Comparison of ENCODE assay signal across 31 cellular contexts in the genomic region with DNA sequence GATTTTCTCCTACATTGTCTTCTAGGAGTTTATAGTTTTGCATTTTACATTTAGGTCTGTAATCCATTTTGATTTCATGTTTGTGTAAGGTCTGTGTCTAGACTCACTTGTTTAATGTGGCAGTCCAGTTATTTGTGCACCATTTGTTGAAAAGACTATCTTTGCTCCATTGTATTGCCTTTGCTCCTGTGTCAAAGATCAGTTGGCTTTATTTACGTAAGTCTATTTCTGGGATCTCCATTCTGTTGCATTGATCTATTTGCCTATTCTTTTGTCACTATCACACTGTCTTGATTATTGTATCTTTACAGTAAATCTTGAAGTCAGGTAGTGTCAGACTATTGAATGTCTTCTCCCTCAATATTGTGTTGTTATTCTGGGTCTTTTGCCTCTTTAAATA.
"Had no signal": no experiment of that assay in that cellular context is flagged by ENCODE, and none has a peak within 500 bp of the region (broad histone marks: within the 10 kb centered on the region; RNA-seq: fewer than 3 reads in every experiment).

No MANE protein-coding gene starts in this region.

- H3K27ac Mint-ChIP-seq: naive thymus-derived CD8-positive, alpha-beta T cell; nephron; neural progenitor cell; progenitor cell of endocrine pancreas; stimulated activated memory B cell treated with anti-CD40 and anti-IgM and Interleukin-4, amounts not matched to agents 10 μg/mL and 1 μg/mL and 100 μg/mL, for 72 hours; stimulated activated naive CD8-positive, alpha-beta T cell treated with anti-CD3 and anti-CD28 coated beads, Interleukin-15, amount 100 ng/mL, for 72 hours; type B pancreatic cell had no signal

- H3K4me3 Mint-ChIP-seq: naive thymus-derived CD8-positive, alpha-beta T cell; nephron; neural progenitor cell; stimulated activated memory B cell treated with anti-CD40 and anti-IgM and Interleukin-4, amounts not matched to agents 10 μg/mL and 1 μg/mL and 100 μg/mL, for 72 hours; stimulated activated naive CD8-positive, alpha-beta T cell treated with anti-CD3 and anti-CD28 coated beads, Interleukin-15, amount 100 ng/mL, for 72 hours; type B pancreatic cell had no signal

- H3K4me1 ChIP-seq: neural progenitor cell, psoas muscle, spleen, suprapubic skin, testis, tibial artery, transverse colon, upper lobe of right lung had no signal

- H3K4me2 ChIP-seq: neural progenitor cell, smooth muscle cell had no signal

- H2AFZ ChIP-seq: neural progenitor cell, parathyroid adenoma had no signal

- H3K9me3 Mint-ChIP-seq: neural progenitor cell; stimulated activated naive CD8-positive, alpha-beta T cell treated with anti-CD3 and anti-CD28 coated beads, Interleukin-15, amount 100 ng/mL, for 72 hours; type B pancreatic cell had no signal

- H3K4me1 Mint-ChIP-seq: nephron; neural progenitor cell; stimulated activated memory B cell treated with anti-CD40 and anti-IgM and Interleukin-4, amounts not matched to agents 10 μg/mL and 1 μg/mL and 100 μg/mL, for 72 hours; stimulated activated naive CD8-positive, alpha-beta T cell treated with anti-CD3 and anti-CD28 coated beads, Interleukin-15, amount 100 ng/mL, for 72 hours had no signal

- H3K9me3 ChIP-seq: ovary, psoas muscle, suprapubic skin, testis, tibial artery, transverse colon, upper lobe of right lung, uterus had no signal

- ATAC-seq: naive thymus-derived CD8-positive, alpha-beta T cell; psoas muscle; right cardiac atrium; sciatic nerve; stimulated activated memory B cell treated with anti-CD40 and anti-IgM and Interleukin-4, amounts not matched to agents 10 μg/mL and 1 μg/mL and 100 μg/mL, for 72 hours; stimulated activated naive CD8-positive, alpha-beta T cell treated with anti-CD3 and anti-CD28 coated beads, Interleukin-15, amount 100 ng/mL, for 72 hours; stimulated activated naive CD8-positive, alpha-beta T cell treated with anti-CD3 and anti-CD28 coated beads, Interleukin-15, Interleukin-2, amounts not matched to agents 100 U/mL and 50 U/mL, for 24 hours; upper lobe of right lung had no signal

- H3K36me3 ChIP-seq: neural progenitor cell, ovary, spleen, suprapubic skin, tibial artery, transverse colon, upper lobe of right lung had no signal

- H3K4me3 ChIP-seq: neural progenitor cell, ovary, psoas muscle, skin epidermis, smooth muscle cell, spleen, suprapubic skin, testis, tibial artery, transverse colon, upper lobe of right lung, uterus had no signal

- H3K79me2 ChIP-seq: parathyroid adenoma had no signal

- H3K27ac ChIP-seq: neural progenitor cell, ovary, parathyroid adenoma, psoas muscle, skin epidermis, spleen, suprapubic skin, testis, tibial artery, transverse colon, upper lobe of right lung, uterus had no signal

- H3K36me3 Mint-ChIP-seq: naive thymus-derived CD8-positive, alpha-beta T cell; neural progenitor cell; stimulated activated memory B cell treated with anti-CD40 and anti-IgM and Interleukin-4, amounts not matched to agents 10 μg/mL and 1 μg/mL and 100 μg/mL, for 72 hours; type B pancreatic cell had no signal

- H3K27me3 ChIP-seq: neural progenitor cell, ovary, spleen, suprapubic skin, testis, tibial artery, transverse colon, upper lobe of right lung, uterus had no signal

- H3K9ac ChIP-seq: neural progenitor cell, parathyroid adenoma had no signal

- H3K27me3 Mint-ChIP-seq: progenitor cell of endocrine pancreas, type B pancreatic cell had no signal

- DNase-seq: naive thymus-derived CD8-positive, alpha-beta T cell; occipital lobe; ovary; posterior cingulate gyrus; psoas muscle; right cardiac atrium; spleen; stimulated activated CD4-positive, alpha-beta T cell treated with anti-CD3 and anti-CD28 coated beads, Interleukin-12 subunit alpha, Interleukin-12 subunit beta, amount 100 ng/mL, for 4 hours; stimulated activated CD4-positive, alpha-beta T cell treated with anti-CD3 and anti-CD28 coated beads, Interleukin-1b, Interleukin-23, amount 100 ng/mL, for 48 hours; stimulated activated CD4-positive, alpha-beta T cell treated with anti-CD3 and anti-CD28 coated beads, Interleukin-4, amount 100 ng/mL, for 1 hour; stimulated activated CD4-positive, alpha-beta T cell treated with anti-CD3 and anti-CD28 coated beads, Interleukin-4, amount 100 ng/mL, for 4 hours; stimulated activated CD8-positive, alpha-beta memory T cell treated with anti-CD3 and anti-CD28 coated beads, Interleukin-4, amount 100 ng/mL, for 48 hours; stimulated activated naive CD4-positive, alpha-beta T cell; stimulated activated naive CD8-positive, alpha-beta T cell treated with anti-CD3 and anti-CD28 coated beads, Interleukin-15, amount 100 ng/mL, for 72 hours; stimulated activated naive CD8-positive, alpha-beta T cell treated with anti-CD3 and anti-CD28 coated beads, Interleukin-15, Interleukin-2, amounts not matched to agents 100 U/mL and 50 U/mL, for 24 hours; substantia nigra; testis; tibial artery; transverse colon; upper lobe of right lung; uterus had no signal
